In genomic region chr9:128190013-128190412, GRCh38 we compare ENCODE assay signal across 11 cellular contexts. TPM values are rescaled to one million over a fixed set of nuclear protein-coding genes. Genes with fewer than 3 reads are reported as not detected.
A peak's percentile ranks its signal among the peaks of the same experiment; 100 is the strongest.
DNase-seq lines count a peak whose midpoint lies in the region; ATAC-seq, FAIRE-seq and TF ChIP-seq lines count a peak whose summit lies in the region.
"Had no signal": no experiment of that assay in that cellular context is flagged by ENCODE, and none has a peak within 500 bp of the region (broad histone marks: within the 10 kb centered on the region; RNA-seq: fewer than 3 reads in every experiment).

No MANE protein-coding gene starts in this region.

- H3K27me3 Mint-ChIP-seq in Caco-2 (ENCODE audit: insufficient read depth, unreplicated experiment) = no peaks in the 10 kb centered on the region
- H3K27me3 Mint-ChIP-seq in IgD-negative memory B cell = no peaks in the 10 kb centered on the region
- H3K27me3 Mint-ChIP-seq in nephron (ENCODE audit: low read depth) = no peaks in the 10 kb centered on the region

- H3K27ac ChIP-seq in K562 (ENCODE audit: extremely low read depth, low read depth, low read length) (no peak overlapping the region), right atrium auricular region (no peak overlapping the region), esophagus squamous epithelium (no peak overlapping the region)

- H3K9me3 Mint-ChIP-seq in Caco-2 (ENCODE audit: unreplicated experiment) = no peaks in the 10 kb centered on the region
- H3K9me3 Mint-ChIP-seq in IgD-negative memory B cell = no peaks in the 10 kb centered on the region
- H3K9me3 Mint-ChIP-seq in nephron = no peaks in the 10 kb centered on the region

- no peak for TF ChIP-seq EP300 in K562 (IDR thresholded peaks at IDR 0.05; ENCODE audit: low read length)

- 79% methylated on average over 2 of the region's 2 CpGs for WGBS in K562 (ENCODE audit: insufficient coverage, low coverage, missing lambda C conversion rate)
- 70 to 75% methylated on average over 2 of the region's 2 CpGs for WGBS in esophagus squamous epithelium, 2 donors

- no peak overlapping the region for H3K4me2 ChIP-seq in K562 (ENCODE audit: insufficient read depth, low read length)

- H3K4me1 ChIP-seq in Caco-2 = 0 out of 2 replicates have a peak, but pooled peaks cover 7% of the 10 kb centered on the region
- peaks cover 34 to 40% of the 10 kb centered on the region in 2 experiments for H3K4me1 ChIP-seq in K562 (replicated peaks in 1 of 2; ENCODE audit: control insufficient read depth in 2 of 2, insufficient read depth in 2 of 2, low read length in 2 of 2)
- peaks cover 0 to 25% of the 10 kb centered on the region in 2 donors for H3K4me1 ChIP-seq in right atrium auricular region
- H3K4me1 ChIP-seq in esophagus squamous epithelium = peaks cover 10 to 34% (median 18%) of the 10 kb centered on the region in 3 donors

- H3K36me3 ChIP-seq in Caco-2 (ENCODE audit: control insufficient read depth, insufficient read depth, low read length) (peaks cover 3% of the 10 kb centered on the region), K562 (ENCODE audit: control insufficient read depth, insufficient read depth, low read length) (peaks cover 50% of the 10 kb centered on the region), right atrium auricular region (peaks cover 19% of the 10 kb centered on the region), esophagus squamous epithelium (peaks cover 0 to 53% (median 8%) of the 10 kb centered on the region in 3 donors)

- H4K20me1 ChIP-seq in K562 (replicated peaks; ENCODE audit: control insufficient read depth, insufficient read depth, low read length) = peaks cover 8% of the 10 kb centered on the region; the same call in 1 of the 2 replicates

- H3K9ac ChIP-seq in K562 (ENCODE audit: insufficient read depth in 1 of 2, low read depth in 2 of 2, low read length in 2 of 2) = peak overlapping the region in 1 of 2 experiments; percentile 91; a peak in 3 of 4 replicates

- TF ChIP-seq CTCF in Caco-2 (IDR thresholded peaks at IDR 0.05; ENCODE audit: insufficient read depth in 1 of 2, low read depth in 1 of 2, low read length in 1 of 2, severe bottlenecking in 1 of 2, unreplicated experiment in 1 of 2) (no peak), K562 (IDR thresholded peaks at IDR 0.05 in 2 of 3, conservative IDR thresholded peaks at IDR 0.05 in 1 of 3; ENCODE audit: insufficient read depth in 2 of 3, low read depth in 1 of 3, low read length in 3 of 3) (0 out of 6 replicates have a peak, but pooled peaks of 1 of the 3 experiments have one; percentile 11), nephron (IDR thresholded peaks at IDR 0.05; ENCODE audit: unreplicated experiment in 3 of 3) (no peak), right atrium auricular region (IDR thresholded peaks at IDR 0.05) (no peak), esophagus squamous epithelium (IDR thresholded peaks at IDR 0.05) (no peak)

- peak overlapping the region; percentile 89 for H3K4me3 Mint-ChIP-seq in Caco-2 (ENCODE audit: unreplicated experiment)
- H3K4me3 Mint-ChIP-seq in IgD-negative memory B cell = peak overlapping the region; percentile 79 to 93 (median 90)
- peak overlapping the region; percentile 92 to 100 (median 100) for H3K4me3 Mint-ChIP-seq in nephron

- peaks cover 52% of the 10 kb centered on the region for H3K36me3 Mint-ChIP-seq in Caco-2 (ENCODE audit: insufficient read depth, unreplicated experiment)
- H3K36me3 Mint-ChIP-seq in IgD-negative memory B cell = peaks cover 5% of the 10 kb centered on the region
- H3K36me3 Mint-ChIP-seq in nephron (ENCODE audit: low read depth) = peaks cover 34% of the 10 kb centered on the region

- H3K79me2 ChIP-seq in K562 (ENCODE audit: control insufficient read depth, insufficient read depth, low read length) = peaks cover 25% of the 10 kb centered on the region

- no peak overlapping the region for H3K27ac Mint-ChIP-seq in Caco-2 (ENCODE audit: unreplicated experiment)
- peak overlapping the region in 1 of 3 donors; percentile 58 for H3K27ac Mint-ChIP-seq in IgD-negative memory B cell
- H3K27ac Mint-ChIP-seq in nephron = peak overlapping the region; percentile 77 to 92 (median 81)

- TF ChIP-seq POLR2A in K562 (conservative IDR thresholded peaks at IDR 0.05) (no peak), esophagus squamous epithelium (IDR thresholded peaks at IDR 0.05) (no peak)

- CTCF ChIA-PET in Caco-2 (lab: Charles Lee) = interaction anchor here (0.5 to 1.4 kb wide), 4 partner anchors 29 to 246 kb away, joined by 3 to 4 read pairs (median 3); no protein-coding TSS in a partner anchor
- CTCF ChIA-PET in K562 (lab: Yijun Ruan, JAX; ENCODE audit: low intra/inter-chr PET ratio) = interaction anchor here (0.7 kb wide), 1 partner anchor 9 kb away, joined by 3 read pairs; no protein-coding TSS in a partner anchor

- BruUV-seq in Caco-2 (replicated peaks; lab: Mats Ljungman, UMichigan) = no TSS peak
- BruUV-seq in K562 (replicated peaks; lab: Mats Ljungman, UMichigan) = no TSS peak

- ATAC-seq in K562 = no peak

- in situ Hi-C loops in K562 (cut with MboI) = no loop called here

- no peak for FAIRE-seq in K562 (lab: Jason Lieb, UNC)

- H3K27me3 ChIP-seq in Caco-2 (replicated peaks; ENCODE audit: control insufficient read depth, insufficient read depth, low read length) (no peaks in the 10 kb centered on the region), K562 (ENCODE audit: control insufficient read depth in 2 of 2, insufficient read depth in 2 of 2, low read length in 2 of 2) (no peaks in the 10 kb centered on the region), right atrium auricular region (no peaks in the 10 kb centered on the region), esophagus squamous epithelium (no peaks in the 10 kb centered on the region)

- H3K9me3 ChIP-seq in Caco-2 (no peaks in the 10 kb centered on the region), K562 (replicated peaks; ENCODE audit: control insufficient read depth, insufficient read depth, low read depth, low read length) (no peaks in the 10 kb centered on the region), right atrium auricular region (no peaks in the 10 kb centered on the region), esophagus squamous epithelium (no peaks in the 10 kb centered on the region)

- H2AFZ ChIP-seq in K562 (ENCODE audit: low read depth, low read length) = no peak overlapping the region

- H3K4me3 ChIP-seq in Caco-2 (ENCODE audit: low read depth, low read length) (no peak overlapping the region; the same call in 1 of the 2 replicates), K562 (peak overlapping the region; percentile 92; the same call in 1 of the 2 replicates), right atrium auricular region (no peak overlapping the region), esophagus squamous epithelium (peak overlapping the region in 1 of 4 donors; percentile 70)

- POLR2A ChIA-PET in Caco-2 (lab: Charles Lee) (interaction anchor here (0.6 to 1.5 kb wide), 3 partner anchors 20 to 61 kb away, joined by 3 to 5 read pairs (median 5); partner anchors contain the start of gene BBLN), K562 (lab: Yijun Ruan, JAX) (interaction anchor here (0.6 to 7.6 kb wide), 13 partner anchors 9 to 507 kb away, joined by 3 to 78 read pairs (median 4); partner anchors contain the start of gene BBLN)

- no peak for TF ChIP-seq RAD21 in K562 (CRISPR knock-in tag; conservative IDR thresholded peaks at IDR 0.05 in 1 of 2, IDR thresholded peaks at IDR 0.05 in 1 of 2)

- DNase-seq in Caco-2 (no peak), K562 (ENCODE audit: extremely low read depth in 1 of 4, low spot score in 3 of 4) (no peak), NCI-H1048 (lab: John Stamatoyannopoulos, UW) (no peak), right atrium auricular region (ENCODE audit: low spot score) (no peak), esophagus squamous epithelium (lab: John Stamatoyannopoulos, UW) (no peak), putamen (ENCODE audit: low spot score) (no peak)
- DNase-seq: activated CD4-positive, alpha-beta T cell treated with anti-CD3 and anti-CD28 coated beads, Interleukin-2, amount 50 U/mL, for 4 hours; HCEC 1CT; NCI-H748 treated with DMSO at 0.1 percent for 48 hours had no signal

- intact Hi-C loops in Caco-2 (cut with micrococcal nuclease; ENCODE audit: unreplicated experiment) (loop anchor here (5.0 to 10.0 kb wide), 2 partner anchors 63 to 155 kb away; partner anchors contain the start of genes PTGES2 and SLC27A4), K562 (cut with micrococcal nuclease) (loop anchor here (2.0 to 10.0 kb wide), 4 partner anchors 15 to 495 kb away; partner anchors contain the start of genes GOLGA2, PTGES2, SET and SWI5), esophagus squamous epithelium (cut with DNase I) (no loop called here)

- H3K9me1 ChIP-seq in K562 (ENCODE audit: control insufficient read depth, insufficient read depth, low read length) = peaks cover 7% of the 10 kb centered on the region

- H3K4me1 Mint-ChIP-seq in Caco-2 (ENCODE audit: low read depth, unreplicated experiment) = peaks cover 8% of the 10 kb centered on the region
- peaks cover 6 to 25% (median 18%) of the 10 kb centered on the region in 3 donors for H3K4me1 Mint-ChIP-seq in IgD-negative memory B cell
- peaks cover 9% of the 10 kb centered on the region for H3K4me1 Mint-ChIP-seq in nephron

RNA-seq across cellular contexts. Expression of gene CIZ1, which starts 1.4 kb away (rescaled TPM):
- total RNA-seq in Caco-2 (2022) (154 and 187 TPM in 2 replicates), K562 (2014; rRNA removed) (127 and 164 TPM in 2 replicates), K562 (2014; rRNA removed; fragmentation: Illumina TruSeq; extraction: Trizol) (55.4 and 57.1 TPM in 2 replicates), K562 (2015; rRNA removed; fragmentation: Illumina TruSeq; extraction: Trizol) (83.7 and 87.8 TPM in 2 replicates), K562 (2021) (329 and 330 TPM in 2 replicates), right atrium auricular region (10 to 100 TPM; 41.6 to 45.9 TPM), esophagus squamous epithelium (10 to 100 TPM; 31.0 to 74.6 (median 43.7) TPM)
- polyA plus RNA-seq in IgD-negative memory B cell (37.0 TPM), K562 (2011; rRNA removed) (82.1 and 168 TPM in 2 replicates), K562 (2014; fragmentation: Illumina TruSeq; extraction: Trizol) (244 and 291 TPM in 2 replicates), K562 (2014; fragmentation: Nextera tagmentation; extraction: Ambion mirVana) (10 to 100 TPM in 1 of 2 experiments, 1 to 10 TPM in 1; 6.6 to 12.6 TPM), K562 (2014; rRNA removed) (161 and 175 TPM in 2 replicates)
- total RNA-seq in K562 (2011; cell fraction: chromatin; rRNA removed; ENCODE audit: low replicate concordance) = 263 and 434 TPM in 2 replicates
- 204 and 208 TPM in 2 replicates for total RNA-seq in K562 (2011; cell fraction: nucleolus; rRNA removed)
- 222 and 230 TPM in 2 replicates for total RNA-seq in K562 (2011; cell fraction: nucleoplasm; rRNA removed)
- 139 and 188 TPM in 2 replicates for polyA plus RNA-seq in K562 (2011; cell fraction: cytosol; rRNA removed)
- 284 and 400 TPM in 2 replicates for polyA plus RNA-seq in K562 (2011; cell fraction: nucleus; rRNA removed)
- 220 and 374 TPM in 2 replicates for polyA plus RNA-seq in K562 (2012)
- polyA minus RNA-seq in K562 (2011; rRNA and poly(A)+ RNA removed) = 76.1 and 76.4 TPM in 2 replicates
- 115 and 157 TPM in 2 replicates for polyA minus RNA-seq in K562 (2011; cell fraction: cytosol; rRNA and poly(A)+ RNA removed)
- 42.3 and 58.8 TPM in 2 replicates for polyA minus RNA-seq in K562 (2011; cell fraction: nucleus; rRNA and poly(A)+ RNA removed)

RNA-seq across cellular contexts. Expression of gene DNM1, which starts 13.2 kb away (rescaled TPM):
- total RNA-seq in Caco-2 (2022) (3.9 and 5.2 TPM in 2 replicates), K562 (2014; rRNA removed) (6.6 and 7.9 TPM in 2 replicates), K562 (2014; rRNA removed; fragmentation: Illumina TruSeq; extraction: Trizol) (4.5 and 5.2 TPM in 2 replicates), K562 (2015; rRNA removed; fragmentation: Illumina TruSeq; extraction: Trizol) (8.4 and 9.1 TPM in 2 replicates), K562 (2021) (20.7 and 23.1 TPM in 2 replicates), right atrium auricular region (1 to 10 TPM; 2.5 to 3.9 TPM), esophagus squamous epithelium (1 to 10 TPM; 1.3 to 9.7 (median 1.6) TPM)
- polyA plus RNA-seq in IgD-negative memory B cell (0.18 TPM), K562 (2011; rRNA removed) (9.5 and 33.1 TPM in 2 replicates), K562 (2014; fragmentation: Illumina TruSeq; extraction: Trizol) (10.0 and 15.5 TPM in 2 replicates), K562 (2014; fragmentation: Nextera tagmentation; extraction: Ambion mirVana) (under 1 TPM; 0.39 to 0.58 TPM), K562 (2014; rRNA removed) (17.6 TPM in 2 replicates)
- total RNA-seq in K562 (2011; cell fraction: chromatin; rRNA removed; ENCODE audit: low replicate concordance) = 88.0 and 181 TPM in 2 replicates
- total RNA-seq in K562 (2011; cell fraction: nucleolus; rRNA removed) = 88.4 and 99.1 TPM in 2 replicates
- total RNA-seq in K562 (2011; cell fraction: nucleoplasm; rRNA removed) = 92.3 and 124 TPM in 2 replicates
- polyA plus RNA-seq in K562 (2011; cell fraction: cytosol; rRNA removed) = 7.7 and 11.1 TPM in 2 replicates
- 108 and 126 TPM in 2 replicates for polyA plus RNA-seq in K562 (2011; cell fraction: nucleus; rRNA removed)
- polyA plus RNA-seq in K562 (2012) = 15.9 and 25.7 TPM in 2 replicates
- 19.1 and 29.6 TPM in 2 replicates for polyA minus RNA-seq in K562 (2011; rRNA and poly(A)+ RNA removed)
- polyA minus RNA-seq in K562 (2011; cell fraction: cytosol; rRNA and poly(A)+ RNA removed) = 6.7 and 22.4 TPM in 2 replicates
- 55.2 and 137 TPM in 2 replicates for polyA minus RNA-seq in K562 (2011; cell fraction: nucleus; rRNA and poly(A)+ RNA removed)

RNA-seq across cellular contexts. Expression of gene BBLN, which starts 29.9 kb away (rescaled TPM):
- total RNA-seq in Caco-2 (2022) (34.2 and 36.5 TPM in 2 replicates), K562 (2014; rRNA removed) (331 and 433 TPM in 2 replicates), K562 (2014; rRNA removed; fragmentation: Illumina TruSeq; extraction: Trizol) (11.5 and 11.9 TPM in 2 replicates), K562 (2015; rRNA removed; fragmentation: Illumina TruSeq; extraction: Trizol) (109 and 123 TPM in 2 replicates), K562 (2021) (172 and 177 TPM in 2 replicates), right atrium auricular region (100 to 1,000 TPM; 219 to 362 TPM), esophagus squamous epithelium (100 to 1,000 TPM; 124 to 214 (median 162) TPM)
- polyA plus RNA-seq in IgD-negative memory B cell (145 TPM), K562 (2011; rRNA removed) (87.1 and 125 TPM in 2 replicates), K562 (2014; fragmentation: Illumina TruSeq; extraction: Trizol) (30.1 and 181 TPM in 2 replicates), K562 (2014; fragmentation: Nextera tagmentation; extraction: Ambion mirVana) (10 to 100 TPM in 1 of 2 experiments, 1 to 10 TPM in 1; 4.2 to 13.7 TPM), K562 (2014; rRNA removed) (191 and 213 TPM in 2 replicates)
- 24.5 and 53.9 TPM in 2 replicates for total RNA-seq in K562 (2011; cell fraction: chromatin; rRNA removed; ENCODE audit: low replicate concordance)
- 72.0 and 78.0 TPM in 2 replicates for total RNA-seq in K562 (2011; cell fraction: nucleolus; rRNA removed)
- 65.8 and 106 TPM in 2 replicates for total RNA-seq in K562 (2011; cell fraction: nucleoplasm; rRNA removed)
- polyA plus RNA-seq in K562 (2011; cell fraction: cytosol; rRNA removed) = 256 and 738 TPM in 2 replicates
- 139 and 249 TPM in 2 replicates for polyA plus RNA-seq in K562 (2011; cell fraction: nucleus; rRNA removed)
- polyA plus RNA-seq in K562 (2012) = 180 and 393 TPM in 2 replicates
- polyA minus RNA-seq in K562 (2011; rRNA and poly(A)+ RNA removed) = 19.8 and 21.1 TPM in 2 replicates
- polyA minus RNA-seq in K562 (2011; cell fraction: cytosol; rRNA and poly(A)+ RNA removed) = 74.5 and 112 TPM in 2 replicates
- polyA minus RNA-seq in K562 (2011; cell fraction: nucleus; rRNA and poly(A)+ RNA removed) = 29.6 and 47.0 TPM in 2 replicates

RNA-seq across cellular contexts. Expression of gene LCN2, which starts 40.8 kb away (rescaled TPM):
- total RNA-seq in Caco-2 (2022) (not detected in 2 replicates), K562 (2014; rRNA removed) (0.20 and 0.54 TPM in 2 replicates), K562 (2014; rRNA removed; fragmentation: Illumina TruSeq; extraction: Trizol) (0.47 TPM in 1 of 2 replicates, not detected in the other), K562 (2015; rRNA removed; fragmentation: Illumina TruSeq; extraction: Trizol) (not detected in 2 replicates), K562 (2021) (0.40 and 0.72 TPM in 2 replicates), right atrium auricular region (not detected), esophagus squamous epithelium (100 to 1,000 TPM in 3 of 4 donors, 10 to 100 TPM in 1; 36.2 to 931 (median 809) TPM)
- polyA plus RNA-seq in IgD-negative memory B cell (1.5 TPM), K562 (2011; rRNA removed) (0.60 and 1.2 TPM in 2 replicates), K562 (2014; fragmentation: Illumina TruSeq; extraction: Trizol) (0.22 and 1.0 TPM in 2 replicates), K562 (2014; fragmentation: Nextera tagmentation; extraction: Ambion mirVana) (under 1 TPM; 0.10 to 0.11 TPM), K562 (2014; rRNA removed) (0.21 and 0.65 TPM in 2 replicates)
- 0.58 and 2.0 TPM in 2 replicates for total RNA-seq in K562 (2011; cell fraction: chromatin; rRNA removed; ENCODE audit: low replicate concordance)
- 1.1 and 1.3 TPM in 2 replicates for total RNA-seq in K562 (2011; cell fraction: nucleolus; rRNA removed)
- 1.7 TPM in 1 of 2 replicates, not detected in the other for total RNA-seq in K562 (2011; cell fraction: nucleoplasm; rRNA removed)
- 0.40 and 0.69 TPM in 2 replicates for polyA plus RNA-seq in K562 (2011; cell fraction: cytosol; rRNA removed)
- polyA plus RNA-seq in K562 (2011; cell fraction: nucleus; rRNA removed) = 3.3 and 4.8 TPM in 2 replicates
- polyA plus RNA-seq in K562 (2012) = 0.16 and 0.37 TPM in 2 replicates
- polyA minus RNA-seq in K562 (2011; rRNA and poly(A)+ RNA removed) = 1.2 and 1.4 TPM in 2 replicates
- polyA minus RNA-seq in K562 (2011; cell fraction: cytosol; rRNA and poly(A)+ RNA removed) = not detected in 2 replicates
- not detected in 2 replicates for polyA minus RNA-seq in K562 (2011; cell fraction: nucleus; rRNA and poly(A)+ RNA removed)
